ENCODE assay signal across 9 cellular contexts in the genomic region with DNA sequence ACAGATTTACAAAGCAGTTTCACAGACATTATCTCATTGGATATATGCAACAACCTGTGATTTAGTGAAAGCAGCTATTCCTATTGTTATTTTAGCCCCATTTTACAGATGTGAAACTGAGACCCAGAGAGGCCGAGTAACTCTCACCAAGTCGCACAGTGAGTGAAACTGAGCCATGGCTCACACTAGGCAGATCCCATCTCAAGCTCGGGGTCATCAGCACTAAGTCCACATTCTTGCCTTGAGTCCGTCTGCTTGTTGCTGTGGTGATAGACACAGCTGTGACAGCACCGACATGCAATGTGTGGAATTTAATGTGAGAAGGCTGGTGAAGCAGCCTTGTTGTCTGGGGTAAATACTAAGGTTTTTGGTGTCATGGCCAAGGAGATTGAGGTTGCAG. TPM values are rescaled to one million over a fixed set of nuclear protein-coding genes. Genes with fewer than 3 reads are reported as not detected.
DNase-seq lines count a peak whose midpoint lies in the region; ATAC-seq and TF ChIP-seq lines count a peak whose summit lies in the region.
"Had no signal": no experiment of that assay in that cellular context is flagged by ENCODE, and none has a peak within 500 bp of the region (broad histone marks: within the 10 kb centered on the region; RNA-seq: fewer than 3 reads in every experiment).

No MANE protein-coding gene starts in this region.

- no peaks in the 10 kb centered on the region for H3K27me3 ChIP-seq in KMS-11 (ENCODE audit: insufficient read depth, low read depth)
- no peaks in the 10 kb centered on the region for H3K27me3 ChIP-seq in thoracic aorta (replicated peaks; ENCODE audit: insufficient read depth)

- no peaks in the 10 kb centered on the region for H3K36me3 ChIP-seq in KMS-11 (ENCODE audit: insufficient read depth)
- peaks cover 10% of the 10 kb centered on the region for H3K36me3 ChIP-seq in thoracic aorta

- peak overlapping the region; percentile 60 for H3K4me2 ChIP-seq in KMS-11

- ATAC-seq in GM19351 (IDR thresholded peaks at IDR 0.05; ENCODE audit: unreplicated experiment), result peak; percentile 83
- peak; percentile 78 to 86 for ATAC-seq in left cardiac atrium
- peak; percentile 87 for ATAC-seq in thoracic aorta (ENCODE audit: insufficient number of reproducible peaks, low FRiP score, low read depth)

- intact Hi-C loops in left cardiac atrium (cut with DNase I), result no loop called here

- H4K20me1 ChIP-seq in KMS-11 (ENCODE audit: insufficient read depth), result no peaks in the 10 kb centered on the region

- no peaks in the 10 kb centered on the region for H3K9me3 ChIP-seq in thoracic aorta

- TF ChIP-seq CTCF in KMS-11 (conservative IDR thresholded peaks at IDR 0.05; ENCODE audit: low read depth, low read length) (no peak), thoracic aorta (IDR thresholded peaks at IDR 0.05) (no peak)

- no peak for DNase-seq in left cardiac atrium
- DNase-seq in thoracic aorta (ENCODE audit: low spot score), result peak; percentile 15
- no peak for DNase-seq in DMS 273 (lab: John Stamatoyannopoulos, UW; ENCODE audit: unreplicated experiment)
- no peak for DNase-seq in NOMO-1 (lab: John Stamatoyannopoulos, UW; ENCODE audit: unreplicated experiment in 2 of 2)
- no peak for DNase-seq in activated naive CD4-positive, alpha-beta T cell (lab: John Stamatoyannopoulos, UW)
- no peak for DNase-seq in activated CD4-positive, alpha-beta T cell treated with anti-CD3 and anti-CD28 coated beads for 48 hours

- peak overlapping the region; percentile 30; the same call in 1 of the 2 replicates for H3K9ac ChIP-seq in KMS-11

- no peak overlapping the region for H3K4me3 ChIP-seq in KMS-11 (IDR thresholded peaks at IDR 0.05; ENCODE audit: insufficient read depth, low read depth, low read length)
- no peak overlapping the region for H3K4me3 ChIP-seq in thoracic aorta
- H3K4me3 ChIP-seq: skin epidermis had no signal

- H3K79me2 ChIP-seq in KMS-11 (ENCODE audit: insufficient read depth, low read depth), result no peaks in the 10 kb centered on the region

- H3K27ac ChIP-seq in KMS-11 (peak overlapping the region; percentile 77), thoracic aorta (peak overlapping the region; percentile 88 to 92)

- H3K4me1 ChIP-seq in KMS-11 (ENCODE audit: low read depth, poor library complexity, severe bottlenecking) (peaks cover 50% of the 10 kb centered on the region), thoracic aorta (ENCODE audit: control insufficient read depth in 1 of 2, low read depth in 2 of 2) (peaks cover 17 to 32% of the 10 kb centered on the region in 2 donors)

- no peak overlapping the region for H2AFZ ChIP-seq in KMS-11 (ENCODE audit: low read depth)

RNA-seq across cellular contexts. Expression of gene GMCL1, which starts 40.3 kb away (rescaled TPM):
- total RNA-seq in left cardiac atrium, result 1 to 10 TPM; 4.8 to 7.1 TPM
- 10 to 100 TPM; 13.5 to 24.1 TPM for total RNA-seq in thoracic aorta

RNA-seq across cellular contexts. Expression of gene ANXA4, which starts 47.2 kb away (rescaled TPM):
- total RNA-seq in left cardiac atrium (10 to 100 TPM; 41.3 to 50.4 TPM), thoracic aorta (10 to 100 TPM; 62.8 to 67.8 TPM)
